Comparison of ENCODE assay signal across 7 cellular contexts in the genomic region with DNA sequence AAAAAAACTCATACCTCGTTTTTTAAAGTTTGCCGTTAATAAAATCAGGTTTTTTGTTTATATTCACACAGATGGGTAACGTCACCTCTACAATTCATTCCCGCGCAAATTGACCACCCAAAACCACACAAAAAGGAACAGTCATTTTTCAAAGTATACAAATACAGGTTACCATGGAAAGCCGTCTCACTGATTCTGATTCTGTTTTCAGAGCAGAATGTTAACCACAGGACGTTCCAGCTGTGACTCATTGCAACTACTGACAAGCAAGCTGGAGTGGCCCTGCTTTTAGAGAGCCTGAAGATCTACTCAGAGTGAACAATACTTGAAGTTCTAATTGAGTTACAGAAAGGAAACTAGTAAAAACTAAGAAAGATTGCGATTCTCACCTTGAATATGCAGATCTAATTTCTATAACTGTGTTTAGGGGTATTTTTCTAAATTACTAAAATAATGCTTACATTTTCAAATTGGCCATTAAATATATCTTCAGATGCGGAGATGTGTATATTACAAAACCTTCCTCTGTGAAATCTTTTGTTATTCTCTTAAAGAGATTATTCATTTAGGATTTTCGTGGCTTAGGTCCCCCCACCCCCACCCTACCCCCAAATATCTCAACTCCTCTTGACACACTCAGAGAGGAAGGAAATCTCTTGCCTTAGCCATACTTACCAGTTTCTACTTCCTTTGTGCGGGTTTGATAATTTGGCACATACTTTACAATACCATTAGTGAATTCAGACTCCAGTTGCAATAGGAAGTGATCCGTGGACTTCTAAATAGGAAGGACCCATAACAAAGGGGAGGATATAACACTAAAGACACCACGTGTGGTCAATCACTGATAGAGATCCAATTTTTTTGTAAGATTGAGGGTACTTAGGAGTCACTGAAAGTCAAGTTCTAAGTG.
DNase-seq lines count a peak whose midpoint lies in the region; ATAC-seq and TF ChIP-seq lines count a peak whose summit lies in the region.

No MANE protein-coding gene starts in this region.

- H3K27ac ChIP-seq in RWPE1 (no peak overlapping the region), cardiac muscle cell (no peak overlapping the region)

- no peaks in the 10 kb centered on the region for H3K9me3 ChIP-seq in cardiac muscle cell (ENCODE audit: low read depth)

- ATAC-seq in GM18909 (IDR thresholded peaks at IDR 0.05; ENCODE audit: poor library complexity, unreplicated experiment) (peak; percentile 95), HG03095 (IDR thresholded peaks at IDR 0.05; ENCODE audit: unreplicated experiment) (peak; percentile 96)

- no peaks in the 10 kb centered on the region for H3K27me3 ChIP-seq in cardiac muscle cell

- H3K4me1 ChIP-seq in cardiac muscle cell (ENCODE audit: low read depth) = peaks cover 18% of the 10 kb centered on the region

- H3K36me3 ChIP-seq in cardiac muscle cell = no peaks in the 10 kb centered on the region

- TF ChIP-seq CTCF in RWPE1 (conservative IDR thresholded peaks at IDR 0.05; ENCODE audit: low read depth) (no peak), cardiac muscle cell (IDR thresholded peaks at IDR 0.05; ENCODE audit: low read depth, low read length) (no peak)

- H3K4me3 ChIP-seq in cardiac muscle cell = no peak overlapping the region

- POLR2A ChIA-PET in RWPE1 (lab: Yijun Ruan, JAX; ENCODE audit: low non-redundant PET) = no interaction called here

- DNase-seq in RWPE1 (ENCODE audit: low spot score) (peak; percentile 85), cardiac muscle cell (ENCODE audit: low read depth in 1 of 2, low spot score in 1 of 2) (peak; percentile 56 to 98), smooth muscle cell of the brain vasculature (ENCODE audit: low read depth, low spot score) (peak; percentile 91), NCI-H1436 (lab: John Stamatoyannopoulos, UW) (no peak)
- DNase-seq in activated naive CD4-positive, alpha-beta T cell treated with Interleukin-2 at 50 U/mL for 16 hours = peak; percentile 78

- CTCF ChIA-PET in RWPE1 (lab: Yijun Ruan, JAX) = interaction anchor here (0.8 kb wide), 1 partner anchor 1119 kb away, joined by 3 read pairs; no protein-coding TSS in a partner anchor
